In the genomic region with DNA sequence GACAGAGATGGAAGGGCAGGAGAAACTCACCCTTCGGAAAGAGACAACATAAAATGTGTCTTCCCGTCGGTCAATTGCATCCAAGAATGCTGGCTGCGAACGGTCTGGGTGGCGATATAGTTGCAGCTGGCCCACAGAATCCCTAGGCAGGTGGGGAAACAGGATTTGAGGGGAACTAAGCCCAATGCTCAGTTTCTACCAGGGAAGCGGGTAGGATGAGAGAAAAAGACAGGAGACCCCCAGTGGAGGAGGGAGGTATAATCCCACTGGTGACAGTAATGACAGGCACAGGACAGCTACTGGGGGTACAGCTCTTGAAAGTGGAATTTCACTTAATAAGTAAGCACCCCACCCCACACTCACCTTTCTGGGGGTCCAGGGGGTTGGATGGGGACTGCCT, we compare ENCODE assay signal across 1 cellular context.
TF ChIP-seq lines count a peak whose summit lies in the region.

No MANE protein-coding gene starts in this region.

TF ChIP-seq in endothelial cell of umbilical vein, 7 proteins besides CTCF, POLR2A, EP300 and RAD21 (continued from another document):
- TF ChIP-seq, protein P1, sequence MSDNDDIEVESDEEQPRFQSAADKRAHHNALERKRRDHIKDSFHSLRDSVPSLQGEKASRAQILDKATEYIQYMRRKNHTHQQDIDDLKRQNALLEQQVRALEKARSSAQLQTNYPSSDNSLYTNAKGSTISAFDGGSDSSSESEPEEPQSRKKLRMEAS (IDR thresholded peaks at IDR 0.05; ENCODE audit: insufficient read depth, insufficient read length), result no peak
- TF ChIP-seq FOS (IDR thresholded peaks at IDR 0.05; ENCODE audit: borderline replicate concordance, insufficient read depth, low read length), result no peak
- TF ChIP-seq MYC (IDR thresholded peaks at IDR 0.05; ENCODE audit: low read depth, low read length), result no peak
- TF ChIP-seq JUN (IDR thresholded peaks at IDR 0.05; ENCODE audit: borderline replicate concordance, insufficient read depth, insufficient read length, low read depth), result no peak
- TF ChIP-seq EZH2 (IDR thresholded peaks at IDR 0.05; ENCODE audit: borderline replicate concordance, low read depth, low read length, severe bottlenecking), result no peak
